In genomic region chr21:36156339-36156814, GRCh38 we compare ENCODE assay signal across 8 cellular contexts. TPM values are rescaled to one million over a fixed set of nuclear protein-coding genes. Genes with fewer than 3 reads are reported as not detected.
A peak's percentile ranks its signal among the peaks of the same experiment; 100 is the strongest.
DNase-seq lines count a peak whose midpoint lies in the region; ATAC-seq and TF ChIP-seq lines count a peak whose summit lies in the region.

No MANE protein-coding gene starts in this region.

- POLR2A ChIA-PET in activated CD4-positive, alpha-beta T cell treated with anti-CD3 and anti-CD28 coated beads for 36 hours (lab: Charles Lee), result interaction anchor here (0.5 to 1.9 kb wide), 3 partner anchors 23 to 166 kb away, joined by 5 to 9 read pairs (median 5); partner anchors contain the start of gene MORC3

- H3K36me3 Mint-ChIP-seq in activated CD4-positive, alpha-beta T cell treated with anti-CD3 and anti-CD28 coated beads for 36 hours (ENCODE audit: low read depth), result no peaks in the 10 kb centered on the region
- peaks cover 7% of the 10 kb centered on the region for H3K36me3 Mint-ChIP-seq in chondrocyte (ENCODE audit: low read depth)

- peak overlapping the region; percentile 77 for H3K4me3 Mint-ChIP-seq in activated CD4-positive, alpha-beta T cell treated with anti-CD3 and anti-CD28 coated beads for 36 hours
- peak overlapping the region; percentile 77 for H3K4me3 Mint-ChIP-seq in chondrocyte (ENCODE audit: unreplicated experiment)

- H3K27me3 Mint-ChIP-seq in activated CD4-positive, alpha-beta T cell treated with anti-CD3 and anti-CD28 coated beads for 36 hours, result no peaks in the 10 kb centered on the region
- no peaks in the 10 kb centered on the region for H3K27me3 Mint-ChIP-seq in chondrocyte (ENCODE audit: low read depth)

- H3K9me3 Mint-ChIP-seq in activated CD4-positive, alpha-beta T cell treated with anti-CD3 and anti-CD28 coated beads for 36 hours (ENCODE audit: low read depth), result no peaks in the 10 kb centered on the region
- no peaks in the 10 kb centered on the region for H3K9me3 Mint-ChIP-seq in chondrocyte (ENCODE audit: low read depth)

- DNase-seq in Ammon's horn (ENCODE audit: low spot score), result peak; percentile 100
- peak; percentile 99 for DNase-seq in NCI-H510A treated with DMSO at 0.1 percent for 48 hours (lab: John Stamatoyannopoulos, UW)
- DNase-seq in activated CD4-positive, alpha-beta T cell treated with anti-CD3 and anti-CD28 coated beads for 36 hours, result peak; percentile 100
- peak; percentile 100 for DNase-seq in chondrocyte (ENCODE audit: low spot score)
- peak; percentile 99 for DNase-seq in kidney tubule cell (ENCODE audit: low spot score)
- DNase-seq in stimulated activated CD4-positive, alpha-beta T cell treated with anti-CD3 and anti-CD28 coated beads, Interleukin-15, amount 100 ng/mL, for 48 hours (ENCODE audit: low read depth in 2 of 2), result peak; percentile 99 to 100

- CTCF ChIA-PET in activated CD4-positive, alpha-beta T cell treated with anti-CD3 and anti-CD28 coated beads for 36 hours (lab: Charles Lee), result interaction anchor here (1.1 to 1.4 kb wide), 2 partner anchors 16 to 235 kb away, joined by 4 read pairs; no protein-coding TSS in a partner anchor

- ATAC-seq in GM19324 (IDR thresholded peaks at IDR 0.05; ENCODE audit: low FRiP score, unreplicated experiment) (peak; percentile 93), HG03457 (IDR thresholded peaks at IDR 0.05; ENCODE audit: unreplicated experiment) (peak; percentile 78)
- ATAC-seq in activated CD4-positive, alpha-beta T cell treated with anti-CD3 and anti-CD28 coated beads for 36 hours, result peak; percentile 93

- intact Hi-C loops in activated CD4-positive, alpha-beta T cell treated with anti-CD3 and anti-CD28 coated beads for 36 hours (cut with DNase I, micrococcal nuclease), result loop anchor here (1.0 to 5.0 kb wide), 10 partner anchors 15 to 1211 kb away; partner anchors contain the start of genes CBR3 (in 2 of the 2), CHAF1B (in 2 of the 2), MORC3 (in 2 of the 2) and SETD4 (in 2 of the 2)

- no peak for TF ChIP-seq CTCF in chondrocyte (IDR thresholded peaks at IDR 0.05)

- peaks cover 23% of the 10 kb centered on the region for H3K4me1 Mint-ChIP-seq in activated CD4-positive, alpha-beta T cell treated with anti-CD3 and anti-CD28 coated beads for 36 hours
- H3K4me1 Mint-ChIP-seq in chondrocyte (ENCODE audit: low read depth), result peaks cover 16% of the 10 kb centered on the region

- H3K27ac Mint-ChIP-seq in activated CD4-positive, alpha-beta T cell treated with anti-CD3 and anti-CD28 coated beads for 36 hours, result no peak overlapping the region
- H3K27ac Mint-ChIP-seq in chondrocyte (ENCODE audit: unreplicated experiment), result no peak overlapping the region

RNA-seq across cellular contexts. Expression of gene DOP1B, which starts 0.2 kb away (rescaled TPM):
- 10 to 100 TPM; 15.0 to 19.0 TPM for total RNA-seq in activated CD4-positive, alpha-beta T cell treated with anti-CD3 and anti-CD28 coated beads for 36 hours
- 17.1 to 23.1 TPM (median 17.8 TPM) in 3 replicates for total RNA-seq in chondrocyte

RNA-seq across cellular contexts. Expression of gene CBR3, which starts 21.5 kb away (rescaled TPM):
- total RNA-seq in activated CD4-positive, alpha-beta T cell treated with anti-CD3 and anti-CD28 coated beads for 36 hours, result 10 to 100 TPM; 12.5 to 16.8 TPM
- total RNA-seq in chondrocyte, result 3.4 to 7.4 TPM (median 3.5 TPM) in 3 replicates

Comparison
In these comparisons a context has a peak if more than half of its experiments do, and no peak if none do; other contexts are left out.
1. Peak in every context shown above with its lines: DNase-seq and ATAC-seq.